In genomic region chr7:46058424-46058823, GRCh38 we compare ENCODE assay signal across 1 cellular context.
TF ChIP-seq lines count a peak whose summit lies in the region.

No MANE protein-coding gene starts in this region.

TF ChIP-seq in GM12878, 131 proteins besides CTCF, POLR2A, EP300 and RAD21 (continued from another document):
- TF ChIP-seq ZBTB11 (CRISPR knock-in tag; IDR thresholded peaks at IDR 0.05), result no peak
- 0 out of 2 replicates have a peak, but pooled peaks have one; percentile 36 for TF ChIP-seq IKZF1 (conservative IDR thresholded peaks at IDR 0.05)
- TF ChIP-seq SMAD1 (IDR thresholded peaks at IDR 0.05; ENCODE audit: low read depth, partially characterized antibody), result peak; percentile 58
- TF ChIP-seq BCL3 (IDR thresholded peaks at IDR 0.05; ENCODE audit: borderline replicate concordance, insufficient read depth, low read depth, low read length, poor library complexity, severe bottlenecking), result peak; percentile 36
- peak; percentile 74; the same call in 1 of the 2 replicates for TF ChIP-seq ATF2 (IDR thresholded peaks at IDR 0.05; ENCODE audit: low read length)
- TF ChIP-seq NR2F1 (conservative IDR thresholded peaks at IDR 0.05), result peak; percentile 60; the same call in 1 of the 2 replicates
- TF ChIP-seq JUNB (IDR thresholded peaks at IDR 0.05), result peak; percentile 99
- TF ChIP-seq MEF2A (IDR thresholded peaks at IDR 0.05; ENCODE audit: insufficient read depth, low read depth, low read length), result peak; percentile 46; the same call in 1 of the 2 replicates
- peak; percentile 87; the same call in 1 of the 2 replicates for TF ChIP-seq IRF4 (IDR thresholded peaks at IDR 0.05; ENCODE audit: low read depth, low read length)
- no peak for TF ChIP-seq KAT2A (conservative IDR thresholded peaks at IDR 0.05; ENCODE audit: control insufficient read depth, low read depth, low read length)
- peak; percentile 88; the same call in 1 of the 2 replicates for TF ChIP-seq FOXM1 (IDR thresholded peaks at IDR 0.05; ENCODE audit: low read depth, low read length)
- no peak for TF ChIP-seq NFXL1 (IDR thresholded peaks at IDR 0.05; ENCODE audit: borderline replicate concordance)
- peak in 1 of 2 experiments; percentile 66; a peak in 1 of 4 replicates for TF ChIP-seq ETV6 (conservative IDR thresholded peaks at IDR 0.05 in 1 of 2, IDR thresholded peaks at IDR 0.05 in 1 of 2; ENCODE audit: borderline replicate concordance in 1 of 2, low read depth in 1 of 2)
- TF ChIP-seq ATF7 (IDR thresholded peaks at IDR 0.05; ENCODE audit: low read depth), result peak; percentile 56; the same call in 1 of the 2 replicates
- TF ChIP-seq SIN3A (IDR thresholded peaks at IDR 0.05; ENCODE audit: low read depth, low read length), result no peak
- TF ChIP-seq MXI1 (IDR thresholded peaks at IDR 0.05; ENCODE audit: low read depth, low read length), result no peak
- peak; percentile 72; the same call in 1 of the 2 replicates for TF ChIP-seq EED (IDR thresholded peaks at IDR 0.05; ENCODE audit: low read depth)
- peak; percentile 51 to 68; a peak in 3 of 4 replicates for TF ChIP-seq IKZF2 (IDR thresholded peaks at IDR 0.05)
- TF ChIP-seq TCF3 (IDR thresholded peaks at IDR 0.05; ENCODE audit: borderline replicate concordance, insufficient read depth, low read depth, low read length), result no peak
- TF ChIP-seq CREM (IDR thresholded peaks at IDR 0.05; ENCODE audit: low read depth), result peak; percentile 86
- TF ChIP-seq CBFB (IDR thresholded peaks at IDR 0.05; ENCODE audit: low read depth), result no peak
- TF ChIP-seq SMC3 (IDR thresholded peaks at IDR 0.05; ENCODE audit: borderline replicate concordance, low read length), result no peak
- TF ChIP-seq SUZ12 (IDR thresholded peaks at IDR 0.05; ENCODE audit: unreplicated experiment), result no peak
- TF ChIP-seq ZSCAN29 (IDR thresholded peaks at IDR 0.05), result 0 out of 2 replicates have a peak, but pooled peaks have one; percentile 39
- TF ChIP-seq PML (IDR thresholded peaks at IDR 0.05; ENCODE audit: low read length), result peak; percentile 43; the same call in 1 of the 2 replicates
- TF ChIP-seq BMI1 (IDR thresholded peaks at IDR 0.05; ENCODE audit: borderline replicate concordance), result peak; percentile 36; the same call in 1 of the 2 replicates
- TF ChIP-seq NFIC (IDR thresholded peaks at IDR 0.05; ENCODE audit: low read depth, low read length), result peak; percentile 92; the same call in 1 of the 2 replicates
- peak; percentile 61; the same call in 1 of the 2 replicates for TF ChIP-seq GABPA (IDR thresholded peaks at IDR 0.05; ENCODE audit: low read depth)
- peak; percentile 82 for TF ChIP-seq RUNX3 (IDR thresholded peaks at IDR 0.05; ENCODE audit: low read length)
- peak; percentile 62; the same call in 1 of the 2 replicates for TF ChIP-seq ZBED1 (IDR thresholded peaks at IDR 0.05; ENCODE audit: borderline replicate concordance)
